Comparison of ENCODE assay signal across 8 cellular contexts in the genomic region with DNA sequence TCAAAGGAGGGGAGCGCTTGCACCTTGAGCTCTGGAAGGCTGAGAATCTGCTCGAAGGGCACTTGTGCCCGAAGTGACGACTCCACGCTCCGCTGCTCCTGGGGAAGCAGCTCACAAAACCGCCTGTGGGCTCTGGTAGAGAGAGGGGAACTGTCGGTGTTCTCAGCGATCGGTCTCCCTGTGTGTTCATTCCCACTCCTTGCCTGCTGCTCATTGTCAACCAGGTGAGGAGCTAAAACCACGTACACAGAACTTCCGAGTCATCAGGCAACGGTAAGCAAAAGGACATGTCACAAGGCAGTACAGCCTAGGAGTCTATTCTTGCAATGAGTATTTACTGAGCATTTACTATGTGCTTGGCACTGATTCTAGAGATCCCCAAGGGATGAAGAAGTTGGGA. TPM values are rescaled to one million over a fixed set of nuclear protein-coding genes. Genes with fewer than 3 reads are reported as not detected.
DNase-seq lines count a peak whose midpoint lies in the region; ATAC-seq and TF ChIP-seq lines count a peak whose summit lies in the region.

No MANE protein-coding gene starts in this region.

- H3K36me3 ChIP-seq in Panc1 (ENCODE audit: control insufficient read depth, insufficient read depth, low read length) = peaks cover 5% of the 10 kb centered on the region; the same call in 1 of the 2 replicates
- peaks cover 26% of the 10 kb centered on the region for H3K36me3 ChIP-seq in effector memory CD4-positive, alpha-beta T cell (ENCODE audit: control insufficient read depth, insufficient read depth, low read length)
- peaks cover 24% of the 10 kb centered on the region for H3K36me3 ChIP-seq in rectal smooth muscle tissue (ENCODE audit: control insufficient read depth, insufficient read depth, low read length)

- H3K27ac ChIP-seq in Panc1 (ENCODE audit: low read length) = peak overlapping the region; percentile 99
- peak overlapping the region; percentile 96 for H3K27ac ChIP-seq in effector memory CD4-positive, alpha-beta T cell (ENCODE audit: insufficient read depth, low read length, poor library complexity, severe bottlenecking)
- peak overlapping the region; percentile 20 for H3K27ac ChIP-seq in rectal smooth muscle tissue (ENCODE audit: low read depth, low read length)

- no peak for ATAC-seq in Panc1
- no peak for ATAC-seq in HG03457 (IDR thresholded peaks at IDR 0.05; ENCODE audit: unreplicated experiment)
- ATAC-seq in HG02642 (IDR thresholded peaks at IDR 0.05; ENCODE audit: poor library complexity, unreplicated experiment) = no peak
- ATAC-seq in GM18520 (IDR thresholded peaks at IDR 0.05; ENCODE audit: unreplicated experiment) = no peak

- TF ChIP-seq CTCF in GM12865 (IDR thresholded peaks at IDR 0.05; ENCODE audit: insufficient read depth, low read depth, low read length, missing control alignments) (no peak), Panc1 (IDR thresholded peaks at IDR 0.05) (no peak)

- CTCF ChIA-PET in Panc1 (lab: Charles Lee) = interaction anchor here (0.6 to 1.3 kb wide), 3 partner anchors 56 to 292 kb away, joined by 3 to 5 read pairs (median 4); no protein-coding TSS in a partner anchor

- no peak overlapping the region for H3K9ac ChIP-seq in rectal smooth muscle tissue (ENCODE audit: low read length)

- intact Hi-C loops in Panc1 (cut with micrococcal nuclease; ENCODE audit: unreplicated experiment) = no loop called here

- no TSS peak for BruUV-seq in Panc1 (replicated peaks; lab: Mats Ljungman, UMichigan)

- DNase-seq in GM12865 (ENCODE audit: low read depth) (peak; percentile 51), Panc1 (ENCODE audit: low read depth, low spot score) (no peak)
- DNase-seq in effector memory CD4-positive, alpha-beta T cell = no peak
- DNase-seq in activated CD4-positive, CD25-positive, alpha-beta regulatory T cell (lab: John Stamatoyannopoulos, UW) = no peak

- H3K4me3 ChIP-seq in GM12865 (ENCODE audit: low read depth, low read length) (peak overlapping the region; percentile 67), Panc1 (ENCODE audit: low read depth in 2 of 2, low read length in 2 of 2) (peak overlapping the region; percentile 75 to 85), rectal smooth muscle tissue (ENCODE audit: low read length) (peak overlapping the region; percentile 4)
- peak overlapping the region; percentile 77 for H3K4me3 ChIP-seq in effector memory CD4-positive, alpha-beta T cell (ENCODE audit: insufficient read depth, low read depth, low read length, poor library complexity, severe bottlenecking)

- in situ Hi-C loops in Panc1 (cut with HindIII; ENCODE audit: low pct_unique_long_range_greater_than_20kb, low sequenced_read_pairs) = no loop called here

- H3K27me3 ChIP-seq in Panc1 (ENCODE audit: control insufficient read depth, insufficient read depth, low read length) (no peaks in the 10 kb centered on the region), rectal smooth muscle tissue (ENCODE audit: control insufficient read depth, insufficient read depth, low read length) (no peaks in the 10 kb centered on the region)
- H3K27me3 ChIP-seq in effector memory CD4-positive, alpha-beta T cell (replicated peaks; ENCODE audit: control insufficient read depth, insufficient read depth, low read length, poor library complexity, severe bottlenecking) = no peaks in the 10 kb centered on the region

- no peaks in the 10 kb centered on the region for H3K9me3 ChIP-seq in Panc1 (ENCODE audit: control insufficient read depth, insufficient read depth, low read depth, low read length)
- H3K9me3 ChIP-seq in effector memory CD4-positive, alpha-beta T cell (ENCODE audit: control insufficient read depth, low read length) = no peaks in the 10 kb centered on the region

- H3K4me1 ChIP-seq in Panc1 (ENCODE audit: control insufficient read depth, insufficient read depth, low read length) = peaks cover 56% of the 10 kb centered on the region
- peaks cover 45% of the 10 kb centered on the region for H3K4me1 ChIP-seq in effector memory CD4-positive, alpha-beta T cell (ENCODE audit: control insufficient read depth, insufficient read depth, low read length, poor library complexity, severe bottlenecking)
- H3K4me1 ChIP-seq in rectal smooth muscle tissue (ENCODE audit: control insufficient read depth, insufficient read depth, low read length) = peaks cover 8% of the 10 kb centered on the region

- POLR2A ChIA-PET in Panc1 (lab: Charles Lee) = interaction anchor here (0.7 to 1.9 kb wide), 3 partner anchors 16 to 983 kb away, joined by 3 to 8 read pairs (median 3); a partner anchor contains a TSS

RNA-seq across cellular contexts. Expression of a gene that starts 1.5 kb away (rescaled TPM):
- 193 TPM for total RNA-seq in Panc1 (2021; ENCODE audit: unreplicated experiment)
- 352 TPM for polyA plus RNA-seq in Panc1 (2012; ENCODE audit: insufficient read length)

RNA-seq across cellular contexts. Expression of a gene that starts 1.8 kb away (rescaled TPM):
- 22.8 TPM for total RNA-seq in Panc1 (2021; ENCODE audit: unreplicated experiment)
- polyA plus RNA-seq in Panc1 (2012; ENCODE audit: insufficient read length) = 11.7 TPM

RNA-seq across cellular contexts. Expression of a gene that starts 17.2 kb away (rescaled TPM):
- total RNA-seq in Panc1 (2021; ENCODE audit: unreplicated experiment) = 0.39 TPM
- polyA plus RNA-seq in Panc1 (2012; ENCODE audit: insufficient read length) = 0.17 TPM

RNA-seq across cellular contexts. Expression of a gene that starts 31.1 kb away (rescaled TPM):
- 600 TPM for total RNA-seq in Panc1 (2021; ENCODE audit: unreplicated experiment)
- polyA plus RNA-seq in Panc1 (2012; ENCODE audit: insufficient read length) = 1,018 TPM

RNA-seq across cellular contexts. Expression of a gene that starts 33.3 kb away (rescaled TPM):
- total RNA-seq in Panc1 (2021; ENCODE audit: unreplicated experiment) = 137 TPM
- 85.4 TPM for polyA plus RNA-seq in Panc1 (2012; ENCODE audit: insufficient read length)

Comparison
In these comparisons a context has a peak if more than half of its experiments do, and no peak if none do; other contexts are left out.
1. H3K4me3 ChIP-seq: peak in every context shown above with its lines; median percentile 80 in Panc1; 77 in effector memory CD4-positive, alpha-beta T cell; 67 in GM12865; 4 in rectal smooth muscle tissue.
2. H3K27ac ChIP-seq: peak in every context shown above with its lines; median percentile 99 in Panc1; 96 in effector memory CD4-positive, alpha-beta T cell; 20 in rectal smooth muscle tissue.